8 cellular contexts compared by ENCODE assay signal in the genomic region with DNA sequence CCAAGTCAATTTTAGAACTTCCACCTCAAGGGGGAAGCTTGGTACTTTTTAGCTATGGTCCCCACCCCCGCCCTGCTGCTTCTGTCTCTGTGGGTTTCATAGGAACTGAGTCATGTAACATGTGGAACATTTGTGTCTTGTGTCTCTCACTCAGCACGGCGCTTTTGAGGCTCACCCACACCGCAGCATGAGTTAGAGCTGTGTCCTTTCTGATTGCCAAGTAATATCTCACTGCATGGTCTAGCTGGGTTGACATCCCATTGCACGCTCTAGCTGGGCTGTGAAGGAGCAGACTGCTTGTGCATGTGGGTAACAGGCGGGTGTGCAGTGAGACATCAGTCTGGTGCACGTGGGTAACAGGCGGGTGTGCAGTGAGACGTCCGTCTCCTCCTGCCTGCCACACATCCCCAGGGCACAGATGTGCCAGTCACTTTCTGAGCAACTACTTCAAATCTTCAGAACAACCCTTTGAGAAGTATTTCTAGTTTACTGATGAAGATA. TPM values are rescaled to one million over a fixed set of nuclear protein-coding genes. Genes with fewer than 3 reads are reported as not detected.
DNase-seq lines count a peak whose midpoint lies in the region; ATAC-seq and TF ChIP-seq lines count a peak whose summit lies in the region.

No MANE protein-coding gene starts in this region.

- peak; percentile 75 for ATAC-seq in GM18867 (IDR thresholded peaks at IDR 0.05; ENCODE audit: unreplicated experiment)
- peak; percentile 50 for ATAC-seq in HG03280 (IDR thresholded peaks at IDR 0.05; ENCODE audit: unreplicated experiment)

- H3K36me3 Mint-ChIP-seq in progenitor cell of endocrine pancreas (ENCODE audit: insufficient read depth) = no peaks in the 10 kb centered on the region

- no peaks in the 10 kb centered on the region for H3K4me1 Mint-ChIP-seq in progenitor cell of endocrine pancreas (ENCODE audit: low read depth)

- H3K9me3 Mint-ChIP-seq in progenitor cell of endocrine pancreas (ENCODE audit: low read depth) = no peaks in the 10 kb centered on the region

- H3K4me3 Mint-ChIP-seq in progenitor cell of endocrine pancreas (ENCODE audit: low read depth) = no peak overlapping the region

- H3K27me3 Mint-ChIP-seq in progenitor cell of endocrine pancreas = peaks cover 13% of the 10 kb centered on the region

- no peak for TF ChIP-seq CTCF in progenitor cell of endocrine pancreas (IDR thresholded peaks at IDR 0.05; ENCODE audit: unreplicated experiment)

- peak; percentile 57 to 86 for DNase-seq in activated CD4-positive, alpha-beta T cell treated with anti-CD3 and anti-CD28 coated beads, Interleukin-2, amount 50 U/mL, for 24 hours (ENCODE audit: low read depth in 1 of 2, low spot score in 1 of 2)
- DNase-seq in epidermal melanocyte (ENCODE audit: insufficient read length, low spot score) (peak; percentile 28), progenitor cell of endocrine pancreas (ENCODE audit: low spot score, unreplicated experiment) (no peak), NCI-H1436 treated with DMSO at 0.1 percent for 48 hours (lab: John Stamatoyannopoulos, UW) (no peak), NCI-H2107 (lab: John Stamatoyannopoulos, UW) (no peak)
- peak; percentile 64 to 84 (median 79) for DNase-seq in stimulated activated CD4-positive, alpha-beta T cell treated with anti-CD3 and anti-CD28 coated beads, TNF-alpha, amount 100 ng/mL, for 24 hours (ENCODE audit: low read depth in 3 of 3)

- no peak overlapping the region for H3K27ac Mint-ChIP-seq in progenitor cell of endocrine pancreas

RNA-seq across cellular contexts. Expression of gene SLC7A5, which starts 26.4 kb away (rescaled TPM):
- total RNA-seq in progenitor cell of endocrine pancreas = 42.2 and 51.5 TPM in 2 replicates

RNA-seq across cellular contexts. Expression of gene CA5A, which starts 40.6 kb away (rescaled TPM):
- total RNA-seq in progenitor cell of endocrine pancreas = 0.36 TPM in 1 of 2 replicates, not detected in the other

RNA-seq across cellular contexts. Expression of gene BANP, which starts 55.5 kb away (rescaled TPM):
- total RNA-seq in progenitor cell of endocrine pancreas = 41.5 and 53.9 TPM in 2 replicates

Comparison
In these comparisons a context has a peak if more than half of its experiments do, and no peak if none do; other contexts are left out.
1. DNase-seq: peak in activated CD4-positive, alpha-beta T cell treated with anti-CD3 and anti-CD28 coated beads, Interleukin-2, amount 50 U/mL, for 24 hours (2 of 2), epidermal melanocyte (single experiment) and stimulated activated CD4-positive, alpha-beta T cell treated with anti-CD3 and anti-CD28 coated beads, TNF-alpha, amount 100 ng/mL, for 24 hours (3 of 3); none in progenitor cell of endocrine pancreas (single experiment), NCI-H1436 treated with DMSO at 0.1 percent for 48 hours (single experiment) and NCI-H2107 (single experiment).